Comparison of ENCODE assay signal across 31 cellular contexts in the genomic region with DNA sequence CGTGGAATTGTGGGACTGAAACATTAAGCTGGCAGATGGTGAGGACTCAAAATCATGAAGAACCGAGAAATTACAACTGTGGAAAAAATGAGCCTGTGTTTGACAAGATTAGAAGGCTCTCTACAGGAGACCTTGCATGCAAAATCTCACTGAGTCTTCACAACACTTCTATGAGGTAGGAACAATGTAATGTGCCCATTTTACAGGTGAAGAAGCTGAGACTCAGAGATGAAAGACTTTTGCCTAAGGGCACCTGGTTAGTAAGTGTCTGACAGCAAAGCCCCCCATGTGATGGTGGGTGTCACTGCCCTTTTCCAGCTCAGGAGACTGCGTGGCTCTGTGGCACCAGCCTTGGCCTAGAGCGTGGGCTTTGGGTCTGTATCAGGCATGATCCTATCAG. TPM values are rescaled to one million over a fixed set of nuclear protein-coding genes. Genes with fewer than 3 reads are reported as not detected.
DNase-seq lines count a peak whose midpoint lies in the region; ATAC-seq, FAIRE-seq and TF ChIP-seq lines count a peak whose summit lies in the region.
"Had no signal": no experiment of that assay in that cellular context is flagged by ENCODE, and none has a peak within 500 bp of the region (broad histone marks: within the 10 kb centered on the region; RNA-seq: fewer than 3 reads in every experiment).

No MANE protein-coding gene starts in this region.

- H3K9ac ChIP-seq in HepG2 (ENCODE audit: insufficient read depth, low read depth, low read length), result no peak overlapping the region
- H3K9ac ChIP-seq: BLaER1 had no signal

- H3K27me3 ChIP-seq in HepG2 (ENCODE audit: control insufficient read depth in 1 of 2, insufficient read depth in 2 of 2, low read length in 2 of 2) (peaks cover 0 to 7% of the 10 kb centered on the region in 2 experiments; a peak in 1 of 5 replicates), right lobe of liver (no peaks in the 10 kb centered on the region), WERI-Rb-1 (ENCODE audit: insufficient read depth, low read depth, severe bottlenecking) (no peaks in the 10 kb centered on the region)
- H3K27me3 ChIP-seq: BE2C, BLaER1 had no signal

- peaks cover 4% of the 10 kb centered on the region for H3K36me3 Mint-ChIP-seq in glutamatergic neuron (ENCODE audit: unreplicated experiment)
- H3K36me3 Mint-ChIP-seq: CD14-positive monocyte; CD4-positive, alpha-beta memory T cell; CD4-positive, CD25-positive, alpha-beta regulatory T cell; CD8-positive, alpha-beta memory T cell had no signal

- CTCF ChIA-PET in HepG2 (lab: Yijun Ruan, JAX; ENCODE audit: low intra/inter-chr PET ratio, low total read pairs), result no interaction called here

- TF ChIP-seq POLR2A in HepG2 (IDR thresholded peaks at IDR 0.05; ENCODE audit: insufficient read depth in 1 of 2, low read depth in 2 of 2, low read length in 2 of 2) (no peak), right lobe of liver (IDR thresholded peaks at IDR 0.05) (no peak)

- H3K4me2 ChIP-seq in HepG2 (ENCODE audit: low read depth, low read length), result no peak overlapping the region
- H3K4me2 ChIP-seq: BLaER1 had no signal

- ATAC-seq in HepG2 (no peak), right lobe of liver (no peak)
- ATAC-seq: GM12878 had no signal

- POLR2A ChIA-PET in HepG2 (lab: Yijun Ruan, JAX), result no interaction called here

- in situ Hi-C loops in HepG2 (cut with HindIII; ENCODE audit: extremely low pct_ligation_motif_present, low pct_unique_long_range_greater_than_20kb), result no loop called here

- H3K9me3 ChIP-seq in HepG2 (ENCODE audit: low read length) (no peaks in the 10 kb centered on the region), right lobe of liver (no peaks in the 10 kb centered on the region), WERI-Rb-1 (ENCODE audit: severe bottlenecking) (peaks cover 3% of the 10 kb centered on the region)
- H3K9me3 ChIP-seq: BE2C, BLaER1 had no signal

- BruUV-seq in HepG2 (replicated peaks; lab: Mats Ljungman, UMichigan), result no TSS peak

- H3K4me1 Mint-ChIP-seq in glutamatergic neuron (ENCODE audit: low read depth, unreplicated experiment), result peaks cover 12% of the 10 kb centered on the region
- H3K4me1 Mint-ChIP-seq: CD14-positive monocyte; CD4-positive, alpha-beta memory T cell; CD8-positive, alpha-beta memory T cell had no signal

- TF ChIP-seq CTCF in HepG2 (CRISPR knock-in tag; IDR thresholded peaks at IDR 0.05) (no peak), right lobe of liver (IDR thresholded peaks at IDR 0.05) (no peak), WERI-Rb-1 (IDR thresholded peaks at IDR 0.05; ENCODE audit: low read depth, low read length) (no peak), glutamatergic neuron (IDR thresholded peaks at IDR 0.05; ENCODE audit: partially characterized antibody, unreplicated experiment) (no peak)

- DNase-seq in HepG2 (ENCODE audit: low spot score) (no peak), right lobe of liver (no peak), WERI-Rb-1 (no peak), glutamatergic neuron (no peak), NCI-H2196 treated with DMSO at 0.1 percent for 48 hours (lab: John Stamatoyannopoulos, UW; ENCODE audit: unreplicated experiment) (no peak), NAMALWA (ENCODE audit: low spot score) (no peak), foreskin melanocyte (no peak)
- DNase-seq: 8988T; ACHN; BE2C; C1 segment of cervical spinal cord; CD4-positive, alpha-beta memory T cell; CD4-positive, CD25-positive, alpha-beta regulatory T cell; CD8-positive, alpha-beta memory T cell; COR-L47; DMS 273 treated with DMSO at 0.1 percent for 48 hours; DMS153; DMS53; DMS79; DND-41; EL; GDM1 had no signal

- no peaks in the 10 kb centered on the region for H3K79me2 ChIP-seq in HepG2 (ENCODE audit: insufficient read depth, low read length)

- TF ChIP-seq EP300 in HepG2 (IDR thresholded peaks at IDR 0.05; ENCODE audit: low read depth in 2 of 2, low read length in 2 of 2) (no peak), HepG2 (CRISPR knock-in tag; IDR thresholded peaks at IDR 0.05; ENCODE audit: borderline replicate concordance) (no peak)

- H4K20me1 ChIP-seq in HepG2 (ENCODE audit: insufficient read depth, low read length), result no peaks in the 10 kb centered on the region
- H4K20me1 ChIP-seq: BLaER1 had no signal

- H3K4me1 ChIP-seq in HepG2 (ENCODE audit: insufficient read depth, low read length), result no peaks in the 10 kb centered on the region
- H3K4me1 ChIP-seq in right lobe of liver, result no peaks in the 10 kb centered on the region
- H3K4me1 ChIP-seq: BLaER1 had no signal

- H2AFZ ChIP-seq in HepG2 (ENCODE audit: low read length), result no peak overlapping the region

- H3K36me3 ChIP-seq in HepG2 (replicated peaks in 1 of 2; ENCODE audit: control insufficient read depth in 1 of 2, insufficient read depth in 2 of 2, low read length in 2 of 2) (no peaks in the 10 kb centered on the region), right lobe of liver (no peaks in the 10 kb centered on the region), WERI-Rb-1 (no peaks in the 10 kb centered on the region)
- H3K36me3 ChIP-seq: BLaER1 had no signal

- H3K27me3 Mint-ChIP-seq in glutamatergic neuron (ENCODE audit: unreplicated experiment), result peaks cover 4% of the 10 kb centered on the region

- H3K9me3 Mint-ChIP-seq in glutamatergic neuron (ENCODE audit: unreplicated experiment), result peaks cover 7% of the 10 kb centered on the region
- H3K9me3 Mint-ChIP-seq: CD4-positive, alpha-beta memory T cell; CD8-positive, alpha-beta memory T cell had no signal

- no peak for TF ChIP-seq RAD21 in HepG2 (CRISPR knock-in tag; IDR thresholded peaks at IDR 0.05)

- FAIRE-seq in HepG2 (lab: Jason Lieb, UNC), result no peak
- FAIRE-seq: A204.1, GM12878, GM12892, GM18507 had no signal

- H3K4me3 ChIP-seq in HepG2 (replicated peaks in 1 of 3; ENCODE audit: insufficient read depth in 1 of 3, low read depth in 2 of 3, low read length in 3 of 3), result no peak overlapping the region
- H3K4me3 ChIP-seq in right lobe of liver, result no peak overlapping the region
- H3K4me3 ChIP-seq in WERI-Rb-1 (ENCODE audit: low read depth, low read length), result no peak overlapping the region
- H3K4me3 ChIP-seq: BLaER1, GM12878 had no signal

- no peak overlapping the region for H3K4me3 Mint-ChIP-seq in glutamatergic neuron (ENCODE audit: unreplicated experiment)
- H3K4me3 Mint-ChIP-seq: CD14-positive monocyte; CD4-positive, alpha-beta memory T cell; CD4-positive, CD25-positive, alpha-beta regulatory T cell; CD8-positive, alpha-beta memory T cell had no signal

- WGBS in HepG2 (ENCODE audit: low lambda C conversion rate), result 39% methylated on average over 4 of the region's 4 CpGs
- 64% methylated on average over 4 of the region's 4 CpGs for WGBS in right lobe of liver (ENCODE audit: insufficient coverage, low coverage, low lambda C conversion rate, missing lambda C conversion rate)

- peak overlapping the region; percentile 12 for H3K27ac Mint-ChIP-seq in glutamatergic neuron (ENCODE audit: unreplicated experiment)
- H3K27ac Mint-ChIP-seq: CD14-positive monocyte; CD4-positive, alpha-beta memory T cell; CD4-positive, CD25-positive, alpha-beta regulatory T cell had no signal

- intact Hi-C loops in HepG2 (cut with micrococcal nuclease; ENCODE audit: unreplicated experiment), result no loop called here
- intact Hi-C loops in right lobe of liver (cut with DNase I), result no loop called here

- H3K27ac ChIP-seq in HepG2 (ENCODE audit: extremely low read length, insufficient read depth, low read length) (no peak overlapping the region), right lobe of liver (no peak overlapping the region), WERI-Rb-1 (peak overlapping the region; percentile 59), temporal lobe (ENCODE audit: low read depth, low read length) (peak overlapping the region; percentile 44)
- H3K27ac ChIP-seq: BLaER1 had no signal

TF ChIP-seq in HepG2, 621 proteins besides CTCF, POLR2A, EP300 and RAD21:
- TF ChIP-seq ZFYVE20 (CRISPR knock-in tag; IDR thresholded peaks at IDR 0.05; ENCODE audit: borderline replicate concordance, low read depth) (no peak), HMG20B (CRISPR knock-in tag; conservative IDR thresholded peaks at IDR 0.05) (no peak), ZNF629 (CRISPR knock-in tag; conservative IDR thresholded peaks at IDR 0.05) (peak; percentile 62; the same call in 1 of the 2 replicates), ZFP62 (CRISPR knock-in tag; IDR thresholded peaks at IDR 0.05) (no peak), ZSCAN21 (CRISPR knock-in tag; IDR thresholded peaks at IDR 0.05; ENCODE audit: borderline replicate concordance) (no peak)

RNA-seq across cellular contexts. Expression of a gene that starts 21.0 kb away (rescaled TPM):
- total RNA-seq in HepG2 (2016; rRNA removed; fragmentation: Illumina TruSeq; extraction: Trizol) (0.02 TPM in 1 of 2 replicates, not detected in the other), right lobe of liver (not detected), glutamatergic neuron (ENCODE audit: unreplicated experiment) (1.2 TPM), temporal lobe (0.25 TPM)
- total RNA-seq in HepG2 (2016; cell fraction: cytosol; rRNA removed; fragmentation: Illumina TruSeq; extraction: Trizol; ENCODE audit: low read depth), result not detected in 2 replicates
- 0.04 TPM in 1 of 2 replicates, not detected in the other for total RNA-seq in HepG2 (2016; cell fraction: insoluble cytoplasmic fraction; rRNA removed; fragmentation: Illumina TruSeq; extraction: Trizol)
- total RNA-seq in HepG2 (2016; cell fraction: membrane; rRNA removed; fragmentation: Illumina TruSeq; extraction: Trizol), result not detected in 2 replicates
- 0.06 TPM in 1 of 2 replicates, not detected in the other for total RNA-seq in HepG2 (2016; cell fraction: nucleus; rRNA removed; fragmentation: Illumina TruSeq; extraction: Trizol)
- 0.01 and 0.03 TPM in 2 replicates for polyA plus RNA-seq in HepG2 (2011; rRNA removed)
- polyA plus RNA-seq in HepG2 (2011; cell fraction: cytosol; rRNA removed), result 0.01 and 0.03 TPM in 2 replicates
- polyA plus RNA-seq in HepG2 (2011; cell fraction: nucleus; rRNA removed), result 0.11 and 0.14 TPM in 2 replicates
- polyA plus RNA-seq in HepG2 (2012), result 0.03 and 0.07 TPM in 2 replicates
- polyA plus RNA-seq in HepG2 (2016; cell fraction: cytosol; fragmentation: Illumina TruSeq; extraction: Trizol; ENCODE audit: low read depth), result not detected in 2 replicates
- not detected in 2 replicates for polyA plus RNA-seq in HepG2 (2016; cell fraction: insoluble cytoplasmic fraction; fragmentation: Illumina TruSeq; extraction: Trizol; ENCODE audit: low read depth)
- polyA plus RNA-seq in HepG2 (2016; cell fraction: membrane; fragmentation: Illumina TruSeq; extraction: Trizol; ENCODE audit: low read depth), result not detected in 2 replicates
- polyA plus RNA-seq in HepG2 (2016; cell fraction: nucleus; fragmentation: Illumina TruSeq; extraction: Trizol; ENCODE audit: insufficient read depth, low read depth), result 0.04 TPM in 2 replicates
- 0.86 TPM in 1 of 2 replicates, not detected in the other for polyA minus RNA-seq in HepG2 (2011; rRNA and poly(A)+ RNA removed; ENCODE audit: low replicate concordance)
- 0.10 TPM in 1 of 2 replicates, not detected in the other for polyA minus RNA-seq in HepG2 (2011; cell fraction: cytosol; rRNA and poly(A)+ RNA removed)
- 0.12 and 0.26 TPM in 2 replicates for polyA minus RNA-seq in HepG2 (2011; cell fraction: nucleus; rRNA and poly(A)+ RNA removed)
- total RNA-seq: CD4-positive, alpha-beta memory T cell; CD4-positive, CD25-positive, alpha-beta regulatory T cell; CD8-positive, alpha-beta memory T cell; G401; GM12878 had no signal
- polyA plus RNA-seq: AG04450, CD14-positive monocyte had no signal

Comparison
In these comparisons a context has a peak if more than half of its experiments do, and no peak if none do; other contexts are left out.
1. H3K27ac ChIP-seq: peak in WERI-Rb-1 (single experiment) and temporal lobe (single experiment); none in HepG2 (single experiment) and right lobe of liver (0 of 3).